ENCODE assay signal across 27 cellular contexts in genomic region chr19:13112555-13112954, GRCh38.
"Had no signal": no experiment of that assay in that cellular context is flagged by ENCODE, and none has a peak within 500 bp of the region (broad histone marks: within the 10 kb centered on the region; RNA-seq: fewer than 3 reads in every experiment).

No MANE protein-coding gene starts in this region.

- FAIRE-seq: islet of Langerhans, kidney, small intestine had no signal

- DNase-seq: heart left ventricle; hypothalamus; immature natural killer cell; kidney; left colon; left ventricle myocardium inferior; naive thymus-derived CD8-positive, alpha-beta T cell; occipital lobe; ovary; retina; right cardiac atrium; sigmoid colon; small intestine; spleen; stimulated activated CD4-positive, alpha-beta T cell treated with anti-CD3 and anti-CD28 coated beads, Interleukin-4, amount 100 ng/mL, for 24 hours; stimulated activated naive CD4-positive, alpha-beta T cell; stimulated activated naive CD8-positive, alpha-beta T cell treated with anti-CD3 and anti-CD28 coated beads, Interleukin-15, amount 100 ng/mL, for 72 hours; substantia nigra; testis; thyroid gland; transverse colon; upper lobe of left lung had no signal

- H3K4me3 ChIP-seq: heart left ventricle, left ventricle myocardium inferior, ovary, prostate gland, sigmoid colon, spleen, testis, thyroid gland, transverse colon, upper lobe of left lung, vagina had no signal

- ATAC-seq: heart left ventricle; left colon; naive thymus-derived CD8-positive, alpha-beta T cell; right cardiac atrium; stimulated activated effector memory CD8-positive, alpha-beta T cell treated with anti-CD3 and anti-CD28 coated beads, Interleukin-12 subunit alpha, Interleukin-12 subunit beta, amount 100 ng/mL, for 72 hours; stimulated activated naive CD8-positive, alpha-beta T cell treated with anti-CD3 and anti-CD28 coated beads, Interleukin-15, amount 100 ng/mL, for 72 hours had no signal

- H3K9me3 ChIP-seq: heart left ventricle, left ventricle myocardium inferior, neutrophil, ovary, prostate gland, sigmoid colon, spleen, testis, thyroid gland, transverse colon, upper lobe of left lung, vagina had no signal

- H3K36me3 ChIP-seq: neutrophil, ovary, transverse colon had no signal

- H3K27me3 ChIP-seq: heart left ventricle, neutrophil, ovary, sigmoid colon, spleen, testis, thyroid gland, transverse colon, upper lobe of left lung, vagina had no signal

- H3K27ac ChIP-seq: heart left ventricle, left ventricle myocardium inferior, neutrophil, ovary, prostate gland, sigmoid colon, spleen, testis, thyroid gland, transverse colon, upper lobe of left lung, vagina had no signal
